ENCODE assay signal across 2 cellular contexts in genomic region chr5:102875672-102876071, GRCh38.
TF ChIP-seq lines count a peak whose summit lies in the region.

No MANE protein-coding gene starts in this region.

TF ChIP-seq in GM23338, 12 proteins besides CTCF, POLR2A, EP300 and RAD21 (continued from another document):
- no peak for TF ChIP-seq EZH2phosphoT487 (IDR thresholded peaks at IDR 0.05; ENCODE audit: unreplicated experiment)
- TF ChIP-seq ZNF462 (CRISPR knock-in tag; IDR thresholded peaks at IDR 0.05), result no peak
- no peak for TF ChIP-seq POLR2AphosphoS5 (IDR thresholded peaks at IDR 0.05; ENCODE audit: low read depth)

TF ChIP-seq in HEK293, 187 proteins besides CTCF, POLR2A, EP300 and RAD21 (continued from another document):
- TF ChIP-seq PRDM6 (tag by site-specific recombination; IDR thresholded peaks at IDR 0.05), result 0 out of 2 replicates have a peak, but pooled peaks have one; percentile 22
